Comparison of ENCODE assay signal across 1 cellular context in genomic region chr6:11011787-11012234, GRCh38.
TF ChIP-seq lines count a peak whose summit lies in the region.

No MANE protein-coding gene starts in this region.

TF ChIP-seq in SK-N-SH treated with all-trans-retinoic acid at 6 μM for 48 hours, 23 proteins besides CTCF, POLR2A, EP300 and RAD21 (continued from another document):
- no peak for TF ChIP-seq RARB (CRISPR knock-in tag; IDR thresholded peaks at IDR 0.05)
- TF ChIP-seq ESRRG (CRISPR knock-in tag; IDR thresholded peaks at IDR 0.05): no peak
- TF ChIP-seq ZFP3 (CRISPR knock-in tag; IDR thresholded peaks at IDR 0.05): no peak
